In genomic region chr5:179279347-179280094, GRCh38 we compare ENCODE assay signal across 1 cellular context.
TF ChIP-seq lines count a peak whose summit lies in the region.

No MANE protein-coding gene starts in this region.

TF ChIP-seq in IMR-90, 13 proteins besides CTCF, POLR2A, EP300 and RAD21 (continued from another document):
- TF ChIP-seq USF2 (IDR thresholded peaks at IDR 0.05; ENCODE audit: low read depth, low read length) (no peak), RCOR1 (IDR thresholded peaks at IDR 0.05; ENCODE audit: insufficient replicate concordance, low read length) (no peak), NFE2L2 (IDR thresholded peaks at IDR 0.05; ENCODE audit: low read depth, low read length) (no peak), MAZ (IDR thresholded peaks at IDR 0.05; ENCODE audit: borderline replicate concordance, low read depth, low read length) (no peak)
